Comparison of ENCODE assay signal across 11 cellular contexts in the genomic region with DNA sequence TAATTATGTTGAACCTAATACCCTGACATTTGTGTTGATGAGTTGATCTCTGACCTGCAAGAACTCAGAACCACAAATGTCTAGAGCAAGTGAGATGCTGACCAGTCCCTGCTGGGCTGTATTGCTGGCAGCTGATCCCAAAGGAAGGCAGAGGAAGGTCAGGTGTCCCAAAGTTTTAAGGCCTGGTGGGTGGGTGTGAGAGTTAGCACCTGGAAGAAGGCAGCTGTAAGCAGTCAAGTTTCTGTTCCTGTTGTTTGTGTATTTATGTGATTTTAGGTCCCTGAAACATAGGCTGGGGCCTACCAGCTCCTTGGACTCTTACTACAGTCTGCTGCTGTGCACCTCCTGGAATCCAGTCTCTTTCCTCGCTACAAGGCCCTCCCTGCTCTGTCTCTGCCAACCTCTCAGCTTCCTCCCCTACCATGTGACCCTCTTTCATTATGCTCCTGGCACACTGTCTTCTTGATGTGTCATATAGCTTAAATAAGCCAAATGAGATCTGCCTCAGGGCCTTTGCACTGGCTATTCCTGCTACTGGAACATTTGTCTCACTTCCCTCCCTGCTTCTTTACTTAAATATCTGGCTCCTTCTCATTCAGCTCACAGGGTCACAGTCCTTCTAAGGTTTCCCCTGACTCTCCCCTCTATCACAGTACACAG. TPM values are rescaled to one million over a fixed set of nuclear protein-coding genes. Genes with fewer than 3 reads are reported as not detected.
DNase-seq lines count a peak whose midpoint lies in the region; ATAC-seq and TF ChIP-seq lines count a peak whose summit lies in the region.
"Had no signal": no experiment of that assay in that cellular context is flagged by ENCODE, and none has a peak within 500 bp of the region (broad histone marks: within the 10 kb centered on the region; RNA-seq: fewer than 3 reads in every experiment).

No MANE protein-coding gene starts in this region.

- no peaks in the 10 kb centered on the region for H4K20me1 ChIP-seq in hepatocyte (ENCODE audit: insufficient read depth, poor library complexity, severe bottlenecking)

- no peaks in the 10 kb centered on the region for H3K79me2 ChIP-seq in hepatocyte

- no peak overlapping the region for H3K4me3 ChIP-seq in hepatocyte
- H3K4me3 ChIP-seq in prostate gland: no peak overlapping the region
- H3K4me3 ChIP-seq in H7 (ENCODE audit: insufficient read depth, low read depth, low read length): no peak overlapping the region

- peak overlapping the region; percentile 68 for H3K4me2 ChIP-seq in hepatocyte

- no peak for TF ChIP-seq POLR2A in prostate gland (IDR thresholded peaks at IDR 0.05)

- H2AFZ ChIP-seq in hepatocyte: peak overlapping the region; percentile 20

- DNase-seq in hepatocyte (ENCODE audit: low spot score) (no peak), prostate gland (ENCODE audit: low spot score) (no peak), H7 (no peak), T-helper 2 cell (no peak)
- DNase-seq: DMS79; stimulated activated CD4-positive, alpha-beta T cell treated with anti-CD3 and anti-CD28 coated beads, Interleukin-4, amount 100 ng/mL, for 24 hours had no signal

- H3K27me3 ChIP-seq in hepatocyte (no peaks in the 10 kb centered on the region), prostate gland (replicated peaks; ENCODE audit: insufficient read depth) (no peaks in the 10 kb centered on the region), H7 (ENCODE audit: control insufficient read depth, insufficient read depth, low read length) (no peaks in the 10 kb centered on the region)
- H3K27me3 ChIP-seq: Peyer's patch had no signal

- WGBS in hepatocyte (ENCODE audit: low lambda C conversion rate, missing lambda C conversion rate): 96% methylated on average over 1 of the region's 1 CpG
- WGBS in prostate gland: 82% methylated on average over 1 of the region's 1 CpG

- H3K36me3 ChIP-seq in hepatocyte (replicated peaks; ENCODE audit: insufficient read depth, low read depth): no peaks in the 10 kb centered on the region
- H3K36me3 ChIP-seq in prostate gland: no peaks in the 10 kb centered on the region
- no peaks in the 10 kb centered on the region for H3K36me3 ChIP-seq in H7 (replicated peaks; ENCODE audit: control insufficient read depth, insufficient read depth, low read length)
- H3K36me3 ChIP-seq: Peyer's patch had no signal

- ATAC-seq in GM18861 (IDR thresholded peaks at IDR 0.05; ENCODE audit: unreplicated experiment): peak; percentile 32
- peak; percentile 65 for ATAC-seq in GM21723 (IDR thresholded peaks at IDR 0.05; ENCODE audit: unreplicated experiment)
- peak; percentile 53 for ATAC-seq in HG03460 (IDR thresholded peaks at IDR 0.05; ENCODE audit: unreplicated experiment)
- ATAC-seq in SK-N-SH treated with all-trans-retinoic acid at 6 μM for 48 hours: no peak

- H3K27ac ChIP-seq in hepatocyte: peak overlapping the region; percentile 32
- no peak overlapping the region for H3K27ac ChIP-seq in prostate gland

- TF ChIP-seq CTCF in hepatocyte (IDR thresholded peaks at IDR 0.05; ENCODE audit: poor library complexity) (no peak), prostate gland (IDR thresholded peaks at IDR 0.05) (no peak)

- H3K9me3 ChIP-seq in hepatocyte (ENCODE audit: low read depth) (no peaks in the 10 kb centered on the region), prostate gland (no peaks in the 10 kb centered on the region)
- H3K9me3 ChIP-seq: Peyer's patch had no signal

- intact Hi-C loops in prostate gland (cut with DNase I): no loop called here

- H3K4me1 ChIP-seq in hepatocyte (ENCODE audit: insufficient read depth) (no peaks in the 10 kb centered on the region), prostate gland (replicated peaks) (no peaks in the 10 kb centered on the region)
- H3K4me1 ChIP-seq: Peyer's patch had no signal

- no peaks in the 10 kb centered on the region for H3K9me2 ChIP-seq in hepatocyte (replicated peaks; ENCODE audit: insufficient read depth)

TF ChIP-seq in SK-N-SH treated with all-trans-retinoic acid at 6 μM for 48 hours, 23 proteins besides CTCF, POLR2A, EP300 and RAD21:
- TF ChIP-seq PPARA (CRISPR knock-in tag; IDR thresholded peaks at IDR 0.05; ENCODE audit: borderline replicate concordance): no peak
- TF ChIP-seq ISL1 (CRISPR knock-in tag; IDR thresholded peaks at IDR 0.05): no peak
- no peak for TF ChIP-seq SNAI2 (CRISPR knock-in tag; IDR thresholded peaks at IDR 0.05)
- no peak for TF ChIP-seq POU6F1 (CRISPR knock-in tag; IDR thresholded peaks at IDR 0.05; ENCODE audit: borderline replicate concordance, low read depth)
- TF ChIP-seq ESRRG (CRISPR knock-in tag; IDR thresholded peaks at IDR 0.05): no peak
- TF ChIP-seq RARB (CRISPR knock-in tag; IDR thresholded peaks at IDR 0.05): no peak
- TF ChIP-seq TSHZ2 (CRISPR knock-in tag; IDR thresholded peaks at IDR 0.05): no peak

RNA-seq across cellular contexts. Expression of gene ATOSA, which starts 31.0 kb away (rescaled TPM):
- 26.0 and 31.1 TPM in 2 replicates for total RNA-seq in hepatocyte
- 6.8 and 9.9 TPM in 2 replicates for polyA plus RNA-seq in hepatocyte
- total RNA-seq in prostate gland: 10 to 100 TPM; 44.3 to 81.6 TPM
- total RNA-seq in H7 (2014; rRNA removed; shearing (Covaris generic)): 3.7 and 6.2 TPM in 2 replicates
